In the genomic region with DNA sequence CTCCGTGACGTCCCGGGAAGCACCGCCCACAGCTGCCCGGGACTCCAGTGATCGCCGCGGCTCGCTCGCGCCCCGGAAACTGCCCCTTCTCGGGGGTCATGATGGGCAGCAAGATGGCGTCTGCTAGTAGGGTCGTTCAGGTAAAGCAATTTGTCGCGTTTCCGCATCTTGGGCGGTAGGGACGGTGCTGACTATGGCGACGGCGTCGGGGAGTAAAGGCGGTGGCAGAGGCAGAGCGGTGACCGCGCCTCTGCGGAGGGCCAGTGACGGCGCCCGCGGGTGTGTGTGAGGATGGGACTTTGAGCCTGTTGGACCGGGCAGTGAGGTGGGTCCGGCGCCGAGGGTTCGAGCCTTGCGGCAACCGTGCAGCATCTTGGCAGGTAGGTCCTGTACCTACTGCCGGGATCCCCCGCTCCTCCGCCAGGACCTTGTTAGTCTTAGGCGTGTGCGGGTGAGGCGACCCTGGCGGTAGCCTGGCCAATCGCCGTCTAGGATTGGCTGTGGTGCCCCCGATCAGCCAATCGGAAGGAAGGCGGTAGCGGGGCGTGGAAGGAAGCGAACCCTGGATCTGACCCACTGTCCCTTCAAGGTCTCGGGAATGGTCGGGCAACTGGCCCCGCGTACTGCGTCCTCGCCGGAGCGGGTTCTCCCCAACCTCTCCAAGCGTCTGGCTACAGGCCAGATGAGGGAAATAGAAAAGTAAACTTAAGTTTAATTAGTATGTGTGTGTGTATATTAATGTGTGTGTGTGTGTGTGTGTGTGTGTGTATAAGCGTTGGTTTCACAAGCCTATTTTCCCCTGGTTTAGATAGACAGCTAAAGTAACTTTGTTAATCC, we compare ENCODE assay signal across 1 cellular context.
TF ChIP-seq lines count a peak whose summit lies in the region.

No MANE protein-coding gene starts in this region.

TF ChIP-seq in HepG2, 621 proteins besides CTCF, POLR2A, EP300 and RAD21 (continued from another document and continues in another):
- TF ChIP-seq ZBTB49 (CRISPR knock-in tag; IDR thresholded peaks at IDR 0.05; ENCODE audit: borderline replicate concordance) (peak; percentile 15; the same call in 1 of the 2 replicates), ZNF124 (CRISPR knock-in tag; IDR thresholded peaks at IDR 0.05) (no peak; the same call in 1 of the 2 replicates), ZSCAN12 (CRISPR knock-in tag; IDR thresholded peaks at IDR 0.05) (no peak), SNAI1 (CRISPR knock-in tag; IDR thresholded peaks at IDR 0.05; ENCODE audit: borderline replicate concordance) (peak; percentile 77; the same call in 1 of the 2 replicates), IRF2 (CRISPR knock-in tag; IDR thresholded peaks at IDR 0.05) (peak; percentile 52; the same call in 1 of the 2 replicates), ZSCAN25 (CRISPR knock-in tag; IDR thresholded peaks at IDR 0.05) (no peak), ZNF430 (CRISPR knock-in tag; IDR thresholded peaks at IDR 0.05) (peak; percentile 76), ZNF644 (CRISPR knock-in tag; IDR thresholded peaks at IDR 0.05; ENCODE audit: low read depth) (no peak), RNF219 (CRISPR knock-in tag; IDR thresholded peaks at IDR 0.05) (no peak), HOMEZ (CRISPR knock-in tag; IDR thresholded peaks at IDR 0.05; ENCODE audit: low read depth) (peak; percentile 48), NFE2L2 (IDR thresholded peaks at IDR 0.05; ENCODE audit: low read length) (no peak), ELF4 (CRISPR knock-in tag; IDR thresholded peaks at IDR 0.05; ENCODE audit: borderline replicate concordance) (0 out of 2 replicates have a peak, but pooled peaks have one; percentile 31), HDAC6 (IDR thresholded peaks at IDR 0.05; ENCODE audit: low read depth, low read length) (no peak), ZNF761 (CRISPR knock-in tag; conservative IDR thresholded peaks at IDR 0.05) (peak; percentile 94), ZBTB3 (CRISPR knock-in tag; IDR thresholded peaks at IDR 0.05; ENCODE audit: borderline replicate concordance, low read depth) (no peak), HMGXB4 (CRISPR knock-in tag; IDR thresholded peaks at IDR 0.05; ENCODE audit: borderline replicate concordance in 1 of 2, low read depth in 1 of 2) (peak; percentile 89 to 93), HNF1A (IDR thresholded peaks at IDR 0.05; ENCODE audit: low read depth) (no peak), HNF1A (CRISPR knock-in tag; IDR thresholded peaks at IDR 0.05; ENCODE audit: borderline replicate concordance) (peak; percentile 59; the same call in 1 of the 2 replicates), RELA (CRISPR knock-in tag; IDR thresholded peaks at IDR 0.05) (no peak), TOPORS (CRISPR knock-in tag; IDR thresholded peaks at IDR 0.05) (peak; percentile 90), ZNF333 (CRISPR knock-in tag; IDR thresholded peaks at IDR 0.05; ENCODE audit: borderline replicate concordance) (peak; percentile 84; the same call in 1 of the 2 replicates)
- TF ChIP-seq, protein P1, sequence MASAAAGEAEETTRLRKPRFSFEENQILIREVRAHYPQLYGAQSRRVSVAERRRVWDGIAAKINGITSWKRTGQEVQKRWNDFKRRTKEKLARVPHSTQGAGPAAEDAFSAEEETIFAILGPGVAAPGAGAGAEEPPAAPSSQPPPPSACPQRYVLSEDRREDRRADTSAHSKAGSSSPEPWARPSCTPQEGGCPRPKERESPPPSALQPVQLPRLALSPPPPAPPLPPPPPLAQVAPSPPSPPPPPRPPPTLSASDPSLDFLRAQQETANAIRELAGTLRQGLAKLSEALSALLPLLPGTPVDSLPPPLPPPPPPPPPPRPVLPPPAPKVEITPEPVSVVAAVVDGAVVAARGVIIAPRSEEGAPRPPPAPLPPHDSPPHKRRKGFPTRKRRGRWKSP (CRISPR knock-in tag; IDR thresholded peaks at IDR 0.05) = peak; percentile 76
- TF ChIP-seq, protein P2, sequence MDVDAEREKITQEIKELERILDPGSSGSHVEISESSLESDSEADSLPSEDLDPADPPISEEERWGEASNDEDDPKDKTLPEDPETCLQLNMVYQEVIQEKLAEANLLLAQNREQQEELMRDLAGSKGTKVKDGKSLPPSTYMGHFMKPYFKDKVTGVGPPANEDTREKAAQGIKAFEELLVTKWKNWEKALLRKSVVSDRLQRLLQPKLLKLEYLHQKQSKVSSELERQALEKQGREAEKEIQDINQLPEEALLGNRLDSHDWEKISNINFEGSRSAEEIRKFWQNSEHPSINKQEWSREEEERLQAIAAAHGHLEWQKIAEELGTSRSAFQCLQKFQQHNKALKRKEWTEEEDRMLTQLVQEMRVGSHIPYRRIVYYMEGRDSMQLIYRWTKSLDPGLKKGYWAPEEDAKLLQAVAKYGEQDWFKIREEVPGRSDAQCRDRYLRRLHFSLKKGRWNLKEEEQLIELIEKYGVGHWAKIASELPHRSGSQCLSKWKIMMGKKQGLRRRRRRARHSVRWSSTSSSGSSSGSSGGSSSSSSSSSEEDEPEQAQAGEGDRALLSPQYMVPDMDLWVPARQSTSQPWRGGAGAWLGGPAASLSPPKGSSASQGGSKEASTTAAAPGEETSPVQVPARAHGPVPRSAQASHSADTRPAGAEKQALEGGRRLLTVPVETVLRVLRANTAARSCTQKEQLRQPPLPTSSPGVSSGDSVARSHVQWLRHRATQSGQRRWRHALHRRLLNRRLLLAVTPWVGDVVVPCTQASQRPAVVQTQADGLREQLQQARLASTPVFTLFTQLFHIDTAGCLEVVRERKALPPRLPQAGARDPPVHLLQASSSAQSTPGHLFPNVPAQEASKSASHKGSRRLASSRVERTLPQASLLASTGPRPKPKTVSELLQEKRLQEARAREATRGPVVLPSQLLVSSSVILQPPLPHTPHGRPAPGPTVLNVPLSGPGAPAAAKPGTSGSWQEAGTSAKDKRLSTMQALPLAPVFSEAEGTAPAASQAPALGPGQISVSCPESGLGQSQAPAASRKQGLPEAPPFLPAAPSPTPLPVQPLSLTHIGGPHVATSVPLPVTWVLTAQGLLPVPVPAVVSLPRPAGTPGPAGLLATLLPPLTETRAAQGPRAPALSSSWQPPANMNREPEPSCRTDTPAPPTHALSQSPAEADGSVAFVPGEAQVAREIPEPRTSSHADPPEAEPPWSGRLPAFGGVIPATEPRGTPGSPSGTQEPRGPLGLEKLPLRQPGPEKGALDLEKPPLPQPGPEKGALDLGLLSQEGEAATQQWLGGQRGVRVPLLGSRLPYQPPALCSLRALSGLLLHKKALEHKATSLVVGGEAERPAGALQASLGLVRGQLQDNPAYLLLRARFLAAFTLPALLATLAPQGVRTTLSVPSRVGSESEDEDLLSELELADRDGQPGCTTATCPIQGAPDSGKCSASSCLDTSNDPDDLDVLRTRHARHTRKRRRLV (CRISPR knock-in tag; IDR thresholded peaks at IDR 0.05) = peak; percentile 81; the same call in 1 of the 2 replicates
- TF ChIP-seq, protein P3, sequence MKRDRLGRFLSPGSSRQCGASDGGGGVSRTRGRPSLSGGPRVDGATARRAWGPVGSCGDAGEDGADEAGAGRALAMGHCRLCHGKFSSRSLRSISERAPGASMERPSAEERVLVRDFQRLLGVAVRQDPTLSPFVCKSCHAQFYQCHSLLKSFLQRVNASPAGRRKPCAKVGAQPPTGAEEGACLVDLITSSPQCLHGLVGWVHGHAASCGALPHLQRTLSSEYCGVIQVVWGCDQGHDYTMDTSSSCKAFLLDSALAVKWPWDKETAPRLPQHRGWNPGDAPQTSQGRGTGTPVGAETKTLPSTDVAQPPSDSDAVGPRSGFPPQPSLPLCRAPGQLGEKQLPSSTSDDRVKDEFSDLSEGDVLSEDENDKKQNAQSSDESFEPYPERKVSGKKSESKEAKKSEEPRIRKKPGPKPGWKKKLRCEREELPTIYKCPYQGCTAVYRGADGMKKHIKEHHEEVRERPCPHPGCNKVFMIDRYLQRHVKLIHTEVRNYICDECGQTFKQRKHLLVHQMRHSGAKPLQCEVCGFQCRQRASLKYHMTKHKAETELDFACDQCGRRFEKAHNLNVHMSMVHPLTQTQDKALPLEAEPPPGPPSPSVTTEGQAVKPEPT (CRISPR knock-in tag; IDR thresholded peaks at IDR 0.05; ENCODE audit: low read depth) = no peak
- TF ChIP-seq, protein P4, sequence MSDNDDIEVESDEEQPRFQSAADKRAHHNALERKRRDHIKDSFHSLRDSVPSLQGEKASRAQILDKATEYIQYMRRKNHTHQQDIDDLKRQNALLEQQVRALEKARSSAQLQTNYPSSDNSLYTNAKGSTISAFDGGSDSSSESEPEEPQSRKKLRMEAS (IDR thresholded peaks at IDR 0.05) = peak; percentile 64
- TF ChIP-seq, protein P5, sequence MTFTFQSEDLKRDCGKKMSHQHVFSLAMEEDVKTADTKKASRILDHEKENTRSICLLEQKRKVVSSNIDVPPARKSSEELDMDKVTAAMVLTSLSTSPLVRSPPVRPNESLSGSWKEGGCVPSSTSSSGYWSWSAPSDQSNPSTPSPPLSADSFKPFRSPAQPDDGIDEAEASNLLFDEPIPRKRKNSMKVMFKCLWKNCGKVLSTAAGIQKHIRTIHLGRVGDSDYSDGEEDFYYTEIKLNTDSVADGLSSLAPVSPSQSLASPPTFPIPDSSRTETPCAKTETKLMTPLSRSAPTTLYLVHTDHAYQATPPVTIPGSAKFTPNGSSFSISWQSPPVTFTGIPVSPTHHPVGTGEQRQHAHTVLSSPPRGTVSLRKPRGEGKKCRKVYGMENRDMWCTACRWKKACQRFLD (CRISPR knock-in tag; IDR thresholded peaks at IDR 0.05; ENCODE audit: borderline replicate concordance) = peak; percentile 96; the same call in 1 of the 2 replicates
